11 cellular contexts compared by ENCODE assay signal in the genomic region with DNA sequence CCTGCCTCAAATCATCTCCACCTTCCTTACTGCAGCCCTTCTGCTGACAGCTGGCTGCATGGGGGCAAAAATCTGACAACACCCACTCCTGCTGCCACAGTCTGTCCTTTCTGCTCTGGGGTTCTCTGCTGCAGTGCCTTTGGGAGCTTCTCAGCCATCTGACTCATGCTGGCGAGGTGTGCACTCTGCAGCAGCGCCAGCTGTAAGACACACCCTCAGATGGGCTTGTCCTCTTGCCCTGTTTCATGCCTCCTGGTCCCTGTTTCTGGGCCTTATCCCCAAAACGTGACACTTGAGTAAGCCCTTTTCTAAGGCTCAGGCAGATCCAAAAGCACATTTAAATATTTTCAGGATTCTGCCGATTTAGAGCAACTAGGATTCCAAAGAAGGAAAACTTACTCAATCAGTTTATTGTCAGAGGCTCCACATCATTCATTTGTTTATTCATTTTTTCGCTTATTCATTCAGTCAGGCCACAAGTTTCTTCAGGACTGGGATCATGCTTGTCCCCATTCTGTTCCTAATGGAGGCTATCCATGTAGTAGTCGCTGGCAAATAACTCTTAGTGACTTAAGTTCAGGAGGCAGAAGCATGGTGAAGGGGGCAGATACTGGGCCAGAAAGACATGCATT.
DNase-seq lines count a peak whose midpoint lies in the region; ATAC-seq and TF ChIP-seq lines count a peak whose summit lies in the region.
"Had no signal": no experiment of that assay in that cellular context is flagged by ENCODE, and none has a peak within 500 bp of the region (broad histone marks: within the 10 kb centered on the region; RNA-seq: fewer than 3 reads in every experiment).

No MANE protein-coding gene starts in this region.

- H3K27ac Mint-ChIP-seq in neural progenitor cell = no peak overlapping the region
- H3K27ac Mint-ChIP-seq in effector memory CD8-positive, alpha-beta T cell = no peak overlapping the region
- H3K27ac Mint-ChIP-seq: CD8-positive, alpha-beta T cell had no signal

- CTCF ChIA-PET in PC-9 (lab: Charles Lee) = no interaction called here

- no peaks in the 10 kb centered on the region for H4K20me1 ChIP-seq in PC-9 (ENCODE audit: insufficient read depth)
- H4K20me1 ChIP-seq in smooth muscle cell (ENCODE audit: low read depth) = no peaks in the 10 kb centered on the region
- H4K20me1 ChIP-seq in neural progenitor cell (ENCODE audit: low read depth) = no peaks in the 10 kb centered on the region

- no peak for ATAC-seq in effector memory CD8-positive, alpha-beta T cell (replicated peaks)
- ATAC-seq: CD8-positive, alpha-beta T cell had no signal

- peaks cover 18% of the 10 kb centered on the region for H3K4me1 Mint-ChIP-seq in neural progenitor cell
- H3K4me1 Mint-ChIP-seq in effector memory CD8-positive, alpha-beta T cell (ENCODE audit: low read depth in 2 of 2) = peaks cover 0 to 3% of the 10 kb centered on the region in 2 donors

- POLR2A ChIA-PET in PC-9 (lab: Charles Lee; ENCODE audit: unreplicated experiment) = interaction anchor here (0.6 to 0.7 kb wide), 2 partner anchors 72 to 570 kb away, joined by 3 to 4 read pairs; no protein-coding TSS in a partner anchor

- H3K27me3 ChIP-seq in PC-9 (ENCODE audit: insufficient read depth, low read depth) (no peaks in the 10 kb centered on the region), smooth muscle cell (ENCODE audit: low read depth) (no peaks in the 10 kb centered on the region), neural progenitor cell (no peaks in the 10 kb centered on the region)

- DNase-seq in GM03348 (ENCODE audit: low spot score) = peak; percentile 79
- peak; percentile 45 to 64 for DNase-seq in PC-9
- peak; percentile 17 for DNase-seq in fibroblast of mammary gland (ENCODE audit: low read depth)
- DNase-seq in smooth muscle cell (lab: John Stamatoyannopoulos, UW; ENCODE audit: unreplicated experiment) = no peak
- DNase-seq in NCI-H345 (lab: John Stamatoyannopoulos, UW) = no peak
- no peak for DNase-seq in neural progenitor cell (ENCODE audit: low spot score)
- DNase-seq in NCI-H1092 (lab: John Stamatoyannopoulos, UW) = no peak
- no peak for DNase-seq in effector memory CD8-positive, alpha-beta T cell
- DNase-seq: naive B cell had no signal

- no peaks in the 10 kb centered on the region for H3K79me2 ChIP-seq in PC-9 (ENCODE audit: low read depth)
- H3K79me2 ChIP-seq in smooth muscle cell (ENCODE audit: low read depth) = no peaks in the 10 kb centered on the region
- H3K79me2 ChIP-seq in neural progenitor cell (ENCODE audit: low read depth) = no peaks in the 10 kb centered on the region

- no peaks in the 10 kb centered on the region for H3K9me2 ChIP-seq in PC-9 (ENCODE audit: insufficient read depth)

- 72% methylated on average over 6 of the region's 6 CpGs for WGBS in smooth muscle cell (ENCODE audit: low lambda C conversion rate)

- H3K36me3 ChIP-seq in PC-9 (ENCODE audit: low read depth) (no peaks in the 10 kb centered on the region), smooth muscle cell (ENCODE audit: low read depth) (no peaks in the 10 kb centered on the region), neural progenitor cell (no peaks in the 10 kb centered on the region)

- intact Hi-C loops in PC-9 (cut with micrococcal nuclease; ENCODE audit: unreplicated experiment) = loop anchor here (5.0 kb wide), 1 partner anchor 81 kb away; no protein-coding TSS in a partner anchor

- H2AFZ ChIP-seq in PC-9 (no peak overlapping the region), smooth muscle cell (ENCODE audit: low read depth) (no peak overlapping the region), neural progenitor cell (replicated peaks) (no peak overlapping the region)

- H3K4me3 ChIP-seq in PC-9 (no peak overlapping the region), fibroblast of mammary gland (ENCODE audit: control insufficient read depth, low read depth, low read length) (no peak overlapping the region), smooth muscle cell (no peak overlapping the region), neural progenitor cell (no peak overlapping the region)

- H3K4me3 Mint-ChIP-seq in neural progenitor cell = no peak overlapping the region
- H3K4me3 Mint-ChIP-seq in effector memory CD8-positive, alpha-beta T cell = no peak overlapping the region
- H3K4me3 Mint-ChIP-seq: CD8-positive, alpha-beta T cell; naive B cell had no signal

- H3F3A ChIP-seq in PC-9 (ENCODE audit: insufficient read depth, low read depth) (peaks cover 22% of the 10 kb centered on the region), smooth muscle cell (ENCODE audit: low read depth) (no peaks in the 10 kb centered on the region), neural progenitor cell (ENCODE audit: low read depth) (no peaks in the 10 kb centered on the region)

- TF ChIP-seq CTCF in PC-9 (conservative IDR thresholded peaks at IDR 0.05) (no peak), fibroblast of mammary gland (conservative IDR thresholded peaks at IDR 0.05; ENCODE audit: control insufficient read depth, insufficient read depth, low read depth, low read length) (no peak), smooth muscle cell (IDR thresholded peaks at IDR 0.05; ENCODE audit: borderline replicate concordance, insufficient read depth, poor library complexity, severe bottlenecking) (no peak), neural progenitor cell (IDR thresholded peaks at IDR 0.05) (no peak)

- BruUV-seq in PC-9 (replicated peaks; lab: Mats Ljungman, UMichigan) = no TSS peak

- H3K4me2 ChIP-seq in PC-9 = peak overlapping the region; percentile 9
- H3K4me2 ChIP-seq in smooth muscle cell = peak overlapping the region; percentile 30
- no peak overlapping the region for H3K4me2 ChIP-seq in neural progenitor cell
- H3K4me2 ChIP-seq: KMS-11 had no signal

- H3K9me3 Mint-ChIP-seq in neural progenitor cell = no peaks in the 10 kb centered on the region
- peaks cover 0 to 7% of the 10 kb centered on the region in 2 donors for H3K9me3 Mint-ChIP-seq in effector memory CD8-positive, alpha-beta T cell
- H3K9me3 Mint-ChIP-seq: CD8-positive, alpha-beta T cell had no signal

- H3K36me3 Mint-ChIP-seq in neural progenitor cell = no peaks in the 10 kb centered on the region
- H3K36me3 Mint-ChIP-seq in effector memory CD8-positive, alpha-beta T cell (ENCODE audit: insufficient read depth) = no peaks in the 10 kb centered on the region
- H3K36me3 Mint-ChIP-seq: CD8-positive, alpha-beta T cell; naive B cell had no signal

- H3K9ac ChIP-seq in smooth muscle cell (ENCODE audit: low read depth) (no peak overlapping the region), neural progenitor cell (no peak overlapping the region)
- H3K9ac ChIP-seq: KMS-11 had no signal

- H3K27me3 Mint-ChIP-seq in neural progenitor cell (ENCODE audit: insufficient read depth, low read depth) = peaks cover 6% of the 10 kb centered on the region
- peaks cover 33 to 67% of the 10 kb centered on the region in 2 donors for H3K27me3 Mint-ChIP-seq in effector memory CD8-positive, alpha-beta T cell

- peaks cover 12% of the 10 kb centered on the region for H3K4me1 ChIP-seq in PC-9 (replicated peaks; ENCODE audit: insufficient read depth)
- no peaks in the 10 kb centered on the region for H3K4me1 ChIP-seq in smooth muscle cell (ENCODE audit: low read depth)
- no peaks in the 10 kb centered on the region for H3K4me1 ChIP-seq in neural progenitor cell

- H3K9me3 ChIP-seq in PC-9 (ENCODE audit: insufficient read depth, low read depth) (no peaks in the 10 kb centered on the region), smooth muscle cell (replicated peaks; ENCODE audit: low read depth) (no peaks in the 10 kb centered on the region), neural progenitor cell (ENCODE audit: low read depth) (no peaks in the 10 kb centered on the region)

- H3K27ac ChIP-seq in PC-9 (no peak overlapping the region), smooth muscle cell (ENCODE audit: low read depth) (no peak overlapping the region), neural progenitor cell (no peak overlapping the region)
- H3K27ac ChIP-seq: KMS-11 had no signal

Comparison
In these comparisons a context has a peak if more than half of its experiments do, and no peak if none do; other contexts are left out.
1. DNase-seq: peak in GM03348 (single experiment), PC-9 (2 of 2) and fibroblast of mammary gland (single experiment); none in smooth muscle cell (single experiment), NCI-H345 (single experiment), neural progenitor cell (single experiment), NCI-H1092 (single experiment) and effector memory CD8-positive, alpha-beta T cell (0 of 3).